21 cellular contexts compared by ENCODE assay signal in genomic region chr12:95712269-95712668, GRCh38.
"Had no signal": no experiment of that assay in that cellular context is flagged by ENCODE, and none has a peak within 500 bp of the region (broad histone marks: within the 10 kb centered on the region; RNA-seq: fewer than 3 reads in every experiment).

No MANE protein-coding gene starts in this region.

- H3K36me3 Mint-ChIP-seq: immature natural killer cell, mesothelial cell of epicardium had no signal

- H3K4me1 Mint-ChIP-seq: immature natural killer cell had no signal

- FAIRE-seq: colon, frontal cortex, keratinocyte had no signal

- H3K27me3 ChIP-seq: dorsolateral prefrontal cortex, esophagus muscularis mucosa, foreskin keratinocyte, gastroesophageal sphincter, heart left ventricle, hepatocyte, left lung had no signal

- H3K4me3 Mint-ChIP-seq: immature natural killer cell, mesothelial cell of epicardium had no signal

- H3K27ac Mint-ChIP-seq: immature natural killer cell, mesothelial cell of epicardium had no signal

- H3K4me1 ChIP-seq: esophagus muscularis mucosa, foreskin keratinocyte, left lung, lower lobe of right lung had no signal

- H3K9me3 ChIP-seq: esophagus muscularis mucosa, gastroesophageal sphincter, heart left ventricle, left lung, lower lobe of right lung, mucosa of descending colon had no signal

- ATAC-seq: foreskin keratinocyte, gastroesophageal sphincter, heart left ventricle, left cardiac atrium, left lung, left ventricle myocardium superior, lower lobe of right lung, mucosa of descending colon had no signal

- H3K9me3 Mint-ChIP-seq: immature natural killer cell, mesothelial cell of epicardium had no signal

- H3K79me2 ChIP-seq: hepatocyte had no signal

- H3K4me2 ChIP-seq: hepatocyte had no signal

- H3K27ac ChIP-seq: coronary artery, dorsolateral prefrontal cortex, esophagus muscularis mucosa, foreskin keratinocyte, gastroesophageal sphincter, heart left ventricle, hepatocyte, left lung, lower lobe of right lung had no signal

- H3K4me3 ChIP-seq: coronary artery, dorsolateral prefrontal cortex, esophagus muscularis mucosa, gastroesophageal sphincter, heart left ventricle, hepatocyte, left lung, lower lobe of right lung, mucosa of descending colon had no signal

- H2AFZ ChIP-seq: hepatocyte had no signal

- DNase-seq: dorsolateral prefrontal cortex; effector CD4-positive, alpha-beta T cell; effector memory CD4-positive, alpha-beta T cell; foreskin keratinocyte; heart left ventricle; hypothalamus; immature natural killer cell; left cardiac atrium; left lung; left ventricle myocardium superior; lower lobe of right lung; mesenchymal stem cell; mucosa of descending colon had no signal
